ENCODE assay signal across 28 cellular contexts in genomic region chr11:123249354-123249753, GRCh38. TPM values are rescaled to one million over a fixed set of nuclear protein-coding genes. Genes with fewer than 3 reads are reported as not detected.
A peak's percentile ranks its signal among the peaks of the same experiment; 100 is the strongest.
DNase-seq lines count a peak whose midpoint lies in the region; ATAC-seq and TF ChIP-seq lines count a peak whose summit lies in the region.
"Had no signal": no experiment of that assay in that cellular context is flagged by ENCODE, and none has a peak within 500 bp of the region (broad histone marks: within the 10 kb centered on the region; RNA-seq: fewer than 3 reads in every experiment).

No MANE protein-coding gene starts in this region.

- H2AFZ ChIP-seq in PC-9 (no peak overlapping the region), H9 (ENCODE audit: low read length) (no peak overlapping the region)
- H2AFZ ChIP-seq: GM23338 had no signal

- no peak overlapping the region for H3K27ac Mint-ChIP-seq in H9
- H3K27ac Mint-ChIP-seq: activated CD4-positive, alpha-beta T cell treated with anti-CD3 and anti-CD28 coated beads, Interleukin-2, amount 10 ng/mL, durations not matched to agents 7 days and 5 days; GM23338; mesothelial cell of epicardium; naive thymus-derived CD8-positive, alpha-beta T cell had no signal

- no peak overlapping the region for H3K4ac ChIP-seq in H9 (ENCODE audit: low read depth, low read length)

- H4K8ac ChIP-seq in H9 (replicated peaks; ENCODE audit: insufficient read length, low read depth, low read length) = no peak overlapping the region

- ATAC-seq in HG03432 (IDR thresholded peaks at IDR 0.05; ENCODE audit: unreplicated experiment) = no peak
- ATAC-seq: activated T-cell treated with anti-CD3 and anti-CD28 coated beads, Interleukin-2, amount 50 U/mL, for 4 hours; GM23338; naive thymus-derived CD8-positive, alpha-beta T cell; Panc1 had no signal

- H3F3A ChIP-seq in PC-9 (ENCODE audit: insufficient read depth, low read depth) = no peaks in the 10 kb centered on the region; the same call in 1 of the 2 replicates

- H3K9me3 Mint-ChIP-seq in H9 = no peaks in the 10 kb centered on the region; a peak in 1 of 5 replicates
- H3K9me3 Mint-ChIP-seq: activated CD4-positive, alpha-beta T cell treated with anti-CD3 and anti-CD28 coated beads, Interleukin-2, amount 10 ng/mL, durations not matched to agents 7 days and 5 days; activated T-cell treated with anti-CD3 and anti-CD28 coated beads, Interleukin-2, amount 50 U/mL, for 4 hours; GM23338; mesothelial cell of epicardium; naive thymus-derived CD8-positive, alpha-beta T cell had no signal

- intact Hi-C loops in PC-9 (cut with micrococcal nuclease; ENCODE audit: unreplicated experiment) = loop anchor here (5.0 kb wide), 1 partner anchor 387 kb away; no protein-coding TSS in a partner anchor
- intact Hi-C loops in head of caudate nucleus (cut with DNase I) = no loop called here

- H3K23me2 ChIP-seq in H9 (ENCODE audit: insufficient read length, low read depth, low read length, poor library complexity, severe bottlenecking) = no peaks in the 10 kb centered on the region

- H3K36me3 ChIP-seq in PC-9 (ENCODE audit: low read depth) = no peaks in the 10 kb centered on the region
- H3K36me3 ChIP-seq: stomach, tibial nerve had no signal

- H3K4me3 Mint-ChIP-seq in H9 = no peak overlapping the region
- H3K4me3 Mint-ChIP-seq: activated CD4-positive, alpha-beta T cell treated with anti-CD3 and anti-CD28 coated beads, Interleukin-2, amount 10 ng/mL, durations not matched to agents 7 days and 5 days; activated T-cell treated with anti-CD3 and anti-CD28 coated beads, Interleukin-2, amount 50 U/mL, for 4 hours; brain; GM23338; mesothelial cell of epicardium; naive thymus-derived CD8-positive, alpha-beta T cell had no signal

- no peaks in the 10 kb centered on the region for H3K36me3 Mint-ChIP-seq in H9 (ENCODE audit: insufficient read depth in 1 of 3, low read depth in 3 of 3)
- H3K36me3 Mint-ChIP-seq: brain; mesothelial cell of epicardium; naive thymus-derived CD8-positive, alpha-beta T cell had no signal

- H3K27me3 ChIP-seq in PC-9 (ENCODE audit: insufficient read depth, low read depth) = no peaks in the 10 kb centered on the region
- no peaks in the 10 kb centered on the region for H3K27me3 ChIP-seq in H9 (ENCODE audit: insufficient read depth, low read length)
- H3K27me3 ChIP-seq: tibial nerve had no signal

- TF ChIP-seq CTCF in PC-9 (conservative IDR thresholded peaks at IDR 0.05) = no peak
- no peak for TF ChIP-seq CTCF in H9 (conservative IDR thresholded peaks at IDR 0.05)

- no peak overlapping the region for H2AK5ac ChIP-seq in H9 (ENCODE audit: insufficient read length, low read length)

- H3K9me3 ChIP-seq in PC-9 (ENCODE audit: insufficient read depth, low read depth) (no peaks in the 10 kb centered on the region), H9 (ENCODE audit: control insufficient read depth, low read depth, low read length) (no peaks in the 10 kb centered on the region)
- H3K9me3 ChIP-seq: stomach, tibial nerve had no signal

- H3K18ac ChIP-seq in H9 (ENCODE audit: insufficient read length, low read depth, low read length) = no peak overlapping the region

- peaks cover 1% of the 10 kb centered on the region for H3K27me3 Mint-ChIP-seq in H9 (ENCODE audit: low read depth)
- H3K27me3 Mint-ChIP-seq: brain had no signal

- H3K9me2 ChIP-seq in PC-9 (ENCODE audit: insufficient read depth) = no peaks in the 10 kb centered on the region

- peaks cover 5 to 14% of the 10 kb centered on the region in 2 experiments for H3K4me1 Mint-ChIP-seq in H9

- no TSS peak for BruUV-seq in PC-9 (replicated peaks; lab: Mats Ljungman, UMichigan)

- H2BK5ac ChIP-seq in H9 (ENCODE audit: insufficient read length, low read length) = no peak overlapping the region

- H3K14ac ChIP-seq in H9 (ENCODE audit: insufficient read depth, low read length) = no peak overlapping the region

- no peaks in the 10 kb centered on the region for H3K79me1 ChIP-seq in H9 (ENCODE audit: insufficient read depth, low read depth, low read length, poor library complexity, severe bottlenecking)

- H2BK12ac ChIP-seq in H9 (ENCODE audit: insufficient read length, low read depth, low read length) = no peak overlapping the region

- peaks cover 18% of the 10 kb centered on the region for H3K4me1 ChIP-seq in PC-9 (replicated peaks; ENCODE audit: insufficient read depth)
- no peaks in the 10 kb centered on the region for H3K4me1 ChIP-seq in H9 (ENCODE audit: insufficient read depth, low read length)

- H4K5ac ChIP-seq in H9 (ENCODE audit: insufficient read length, low read depth, low read length) = no peak overlapping the region

- no peak overlapping the region for H4K91ac ChIP-seq in H9 (ENCODE audit: insufficient read length, low read depth, low read length)

- H4K20me1 ChIP-seq in PC-9 (ENCODE audit: insufficient read depth) (no peaks in the 10 kb centered on the region), H9 (ENCODE audit: control insufficient read depth, insufficient read depth, insufficient read length) (no peaks in the 10 kb centered on the region)

- DNase-seq in AG08395 (ENCODE audit: low spot score) (peak; percentile 42), GM03348 (ENCODE audit: low spot score) (peak; percentile 36), PC-9 (peak in 1 of 2 experiments; percentile 63), iris pigment epithelial cell (ENCODE audit: low read depth) (peak; percentile 27), H9 (no peak), head of caudate nucleus (no peak), anterior cingulate cortex (lab: John Stamatoyannopoulos, UW) (no peak)
- DNase-seq: activated CD4-positive, alpha-beta T cell treated with anti-CD3 and anti-CD28 coated beads, Interleukin-2, amount 10 ng/mL, durations not matched to agents 7 days and 5 days; activated naive CD4-positive, alpha-beta T cell; activated T-cell treated with anti-CD3 and anti-CD28 coated beads, Interleukin-2, amount 50 U/mL, for 4 hours; dorsolateral prefrontal cortex; glutamatergic neuron; kidney; naive thymus-derived CD8-positive, alpha-beta T cell; NCI-H1105 treated with DMSO at 0.1 percent for 48 hours; NCI-H2029 treated with DMSO at 0.1 percent for 48 hours; NCI-H510A; NK-92 treated with Interleukin-12 subunit alpha and Interleukin-12 subunit beta, amount 100 ng/mL, for 24 hours; retina; small intestine; stomach had no signal

- H2BK20ac ChIP-seq in H9 (ENCODE audit: low read depth, low read length, poor library complexity, severe bottlenecking) = no peak overlapping the region

- no peak overlapping the region for H2BK15ac ChIP-seq in H9 (ENCODE audit: low read depth, low read length)

- no peak overlapping the region for H3T11ph ChIP-seq in H9 (ENCODE audit: low read length)

- no peak overlapping the region for H2BK120ac ChIP-seq in H9 (ENCODE audit: low read depth, low read length, poor library complexity, severe bottlenecking)

- no peak overlapping the region for H3K4me3 ChIP-seq in PC-9
- H3K4me3 ChIP-seq: dorsolateral prefrontal cortex, GM23338, stomach, tibial nerve had no signal

- H3K4me2 ChIP-seq in PC-9 (peak overlapping the region; percentile 13; the same call in 1 of the 2 replicates), H9 (ENCODE audit: insufficient read depth, insufficient read length, low read length) (no peak overlapping the region)
- H3K4me2 ChIP-seq: GM23338 had no signal

- POLR2A ChIA-PET in PC-9 (lab: Charles Lee; ENCODE audit: unreplicated experiment) = interaction anchor here (0.6 kb wide), 1 partner anchor 12 kb away, joined by 10 read pairs; no protein-coding TSS in a partner anchor

- H3K9ac ChIP-seq in H9 (ENCODE audit: extremely low read depth, insufficient read length, low read length) = no peak overlapping the region

- CTCF ChIA-PET in PC-9 (lab: Charles Lee) = interaction anchor here (0.6 to 1.6 kb wide), 4 partner anchors 12 to 225 kb away, joined by 3 to 12 read pairs (median 5); no protein-coding TSS in a partner anchor

- no peak overlapping the region for H3K23ac ChIP-seq in H9 (ENCODE audit: insufficient read length, low read depth, low read length)

- H3K79me2 ChIP-seq in PC-9 (ENCODE audit: low read depth) (no peaks in the 10 kb centered on the region), H9 (ENCODE audit: insufficient read depth, low read length) (no peaks in the 10 kb centered on the region)

- H3K27ac ChIP-seq in PC-9 (no peak overlapping the region), H9 (ENCODE audit: insufficient read length, low read depth, low read length) (no peak overlapping the region)
- H3K27ac ChIP-seq: C4-2B, dorsolateral prefrontal cortex, stomach, tibial nerve had no signal

- no CpG with 5 or more reads among the region's 5 CpGs for WGBS in H9 (ENCODE audit: extremely low coverage, insufficient read length, low lambda C conversion rate)

- no peak overlapping the region for H3K56ac ChIP-seq in H9 (ENCODE audit: insufficient read length, low read depth, low read length)

RNA-seq across cellular contexts. Expression of gene CLMP, which starts 54.3 kb away (rescaled TPM):
- 5.4 and 6.1 TPM in 2 replicates for total RNA-seq in PC-9 (2021)
- total RNA-seq in H9 (2021) = 11.8 and 13.8 TPM in 2 replicates

Comparison
In these comparisons a context has a peak if more than half of its experiments do, and no peak if none do; other contexts are left out.
1. DNase-seq: peak in AG08395 (single experiment), GM03348 (single experiment) and iris pigment epithelial cell (single experiment); none in H9 (single experiment), head of caudate nucleus (0 of 42) and anterior cingulate cortex (0 of 58).